ENCODE assay signal across 35 cellular contexts in genomic region chr5:36861820-36862219, GRCh38.
"Had no signal": no experiment of that assay in that cellular context is flagged by ENCODE, and none has a peak within 500 bp of the region (broad histone marks: within the 10 kb centered on the region; RNA-seq: fewer than 3 reads in every experiment).

No MANE protein-coding gene starts in this region.

- H3K27ac ChIP-seq: ascending aorta, cardiac muscle cell, PC-9, RWPE1, WERI-Rb-1 had no signal

- H3K27me3 ChIP-seq: ascending aorta, cardiac muscle cell had no signal

- DNase-seq: activated CD4-positive, alpha-beta memory T cell treated with anti-CD3 and anti-CD28 coated beads, Interleukin-2, amount 10 ng/mL, durations not matched to agents 7 days and 5 days; activated CD4-positive, alpha-beta T cell treated with anti-CD3 and anti-CD28 coated beads for 1 hour; activated CD4-positive, alpha-beta T cell treated with anti-CD3 and anti-CD28 coated beads for 48 hours; activated CD4-positive, CD25-positive, alpha-beta regulatory T cell; activated effector memory CD4-positive, alpha-beta T cell treated with anti-CD3 and anti-CD28 coated beads, Interleukin-2, amount 50 U/mL, for 16 hours; activated naive CD4-positive, alpha-beta T cell; activated naive CD4-positive, alpha-beta T cell treated with anti-CD3 and anti-CD28 coated beads, Interleukin-2, amount 50 U/mL, for 16 hours; activated naive CD8-positive, alpha-beta T cell treated with anti-CD3 and anti-CD28 coated beads, Interleukin-2, amount 10 ng/mL, durations not matched to agents 7 days and 5 days; activated T-cell treated with anti-CD3 and anti-CD28 coated beads, Interleukin-2, amount 50 U/mL, for 1 hour; activated T-cell treated with anti-CD3 and anti-CD28 coated beads, Interleukin-2, amount 50 U/mL, for 72 hours; amygdala; NCI-H1092 treated with DMSO at 0.1 percent for 48 hours; NCI-H1417; NCI-H146; NCI-H187; NCI-H2081; NCI-H2171 treated with DMSO at 0.1 percent for 48 hours; NCI-H2227 treated with DMSO at 0.1 percent for 48 hours; NCI-H526; NCI-H748 treated with DMSO at 0.1 percent for 48 hours; NK-92 treated with Interleukin-12 subunit alpha and Interleukin-12 subunit beta, amount 100 ng/mL, for 24 hours; SIG-M5; SW 1271; T-helper 1 cell; T-helper 2 cell; T-helper 9 cell; WERI-Rb-1 had no signal

- H3K27ac Mint-ChIP-seq: activated CD4-positive, alpha-beta memory T cell treated with anti-CD3 and anti-CD28 coated beads, Interleukin-2, amount 10 ng/mL, durations not matched to agents 7 days and 5 days; activated naive CD8-positive, alpha-beta T cell treated with anti-CD3 and anti-CD28 coated beads, Interleukin-2, amount 10 ng/mL, durations not matched to agents 7 days and 5 days; activated T-cell treated with anti-CD3 and anti-CD28 coated beads, Interleukin-2, amount 50 U/mL, for 72 hours; activated T-helper 17 cell treated with anti-CD3 and anti-CD28 coated beads, Interleukin-2, amount 50 U/mL, for 72 hours had no signal

- H3K4me1 Mint-ChIP-seq: activated CD4-positive, alpha-beta memory T cell treated with anti-CD3 and anti-CD28 coated beads, Interleukin-2, amount 10 ng/mL, durations not matched to agents 7 days and 5 days; activated naive CD8-positive, alpha-beta T cell treated with anti-CD3 and anti-CD28 coated beads, Interleukin-2, amount 10 ng/mL, durations not matched to agents 7 days and 5 days; activated T-helper 17 cell treated with anti-CD3 and anti-CD28 coated beads, Interleukin-2, amount 50 U/mL, for 72 hours; central memory CD8-positive, alpha-beta T cell had no signal

- H2AFZ ChIP-seq: PC-9 had no signal

- H3K9me3 Mint-ChIP-seq: activated CD4-positive, alpha-beta memory T cell treated with anti-CD3 and anti-CD28 coated beads, Interleukin-2, amount 10 ng/mL, durations not matched to agents 7 days and 5 days; activated naive CD8-positive, alpha-beta T cell treated with anti-CD3 and anti-CD28 coated beads, Interleukin-2, amount 10 ng/mL, durations not matched to agents 7 days and 5 days; activated T-cell treated with anti-CD3 and anti-CD28 coated beads, Interleukin-2, amount 50 U/mL, for 72 hours; activated T-helper 17 cell treated with anti-CD3 and anti-CD28 coated beads, Interleukin-2, amount 50 U/mL, for 72 hours; central memory CD8-positive, alpha-beta T cell had no signal

- H3K36me3 ChIP-seq: ascending aorta, cardiac muscle cell, WERI-Rb-1 had no signal

- H3K4me1 ChIP-seq: ascending aorta had no signal

- H3K9me3 ChIP-seq: ascending aorta had no signal

- ATAC-seq: activated T-cell treated with anti-CD3 and anti-CD28 coated beads, Interleukin-2, amount 50 U/mL, for 72 hours; activated T-helper 17 cell treated with anti-CD3 and anti-CD28 coated beads, Interleukin-2, amount 50 U/mL, for 72 hours; Right ventricle myocardium inferior; SK-N-SH treated with all-trans-retinoic acid at 6 μM for 48 hours had no signal

- H3K4me3 Mint-ChIP-seq: activated CD4-positive, alpha-beta memory T cell treated with anti-CD3 and anti-CD28 coated beads, Interleukin-2, amount 10 ng/mL, durations not matched to agents 7 days and 5 days; activated naive CD8-positive, alpha-beta T cell treated with anti-CD3 and anti-CD28 coated beads, Interleukin-2, amount 10 ng/mL, durations not matched to agents 7 days and 5 days; activated T-cell treated with anti-CD3 and anti-CD28 coated beads, Interleukin-2, amount 50 U/mL, for 72 hours; activated T-helper 17 cell treated with anti-CD3 and anti-CD28 coated beads, Interleukin-2, amount 50 U/mL, for 72 hours; central memory CD8-positive, alpha-beta T cell had no signal

- H3K4me2 ChIP-seq: PC-9 had no signal

- H3K4me3 ChIP-seq: ascending aorta, cardiac muscle cell, PC-9 had no signal
